13 cellular contexts compared by ENCODE assay signal in the genomic region with DNA sequence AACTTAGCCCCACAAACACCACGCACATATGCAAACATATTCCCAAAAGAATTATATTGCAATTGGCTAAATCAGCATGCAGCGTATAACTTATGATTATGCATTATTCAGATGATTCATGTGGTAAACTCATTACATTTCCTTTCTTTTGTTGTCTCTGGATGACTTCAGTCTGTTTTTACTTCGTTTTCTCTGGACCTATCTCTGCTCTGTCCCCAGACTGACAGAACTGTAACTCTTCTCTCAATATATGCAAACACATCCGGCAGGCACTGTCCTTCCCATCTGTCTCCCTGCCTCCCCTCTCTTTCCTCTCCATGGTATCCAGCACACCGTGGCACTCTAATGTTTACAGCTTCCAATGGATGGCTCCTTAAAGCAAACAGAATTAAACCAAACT. TPM values are rescaled to one million over a fixed set of nuclear protein-coding genes. Genes with fewer than 3 reads are reported as not detected.
DNase-seq lines count a peak whose midpoint lies in the region; ATAC-seq, FAIRE-seq and TF ChIP-seq lines count a peak whose summit lies in the region.
"Had no signal": no experiment of that assay in that cellular context is flagged by ENCODE, and none has a peak within 500 bp of the region (broad histone marks: within the 10 kb centered on the region; RNA-seq: fewer than 3 reads in every experiment).

No MANE protein-coding gene starts in this region.

- peak overlapping the region in 2 of 8 donors; percentile 1 to 10 for H3K4me3 Mint-ChIP-seq in CD4-positive, alpha-beta memory T cell
- H3K4me3 Mint-ChIP-seq in activated B cell treated with CpG ODN at 0.5 μM for 24 hours, result no peak overlapping the region

- peaks cover 4% of the 10 kb centered on the region in 2 donors for H3K36me3 Mint-ChIP-seq in CD4-positive, alpha-beta memory T cell
- peaks cover 3% of the 10 kb centered on the region for H3K36me3 Mint-ChIP-seq in activated B cell treated with CpG ODN at 0.5 μM for 24 hours (ENCODE audit: low read depth)

- no peaks in the 10 kb centered on the region for H3K27me3 Mint-ChIP-seq in CD4-positive, alpha-beta memory T cell
- H3K27me3 Mint-ChIP-seq in activated B cell treated with CpG ODN at 0.5 μM for 24 hours, result no peaks in the 10 kb centered on the region

- H3K27me3 ChIP-seq in CD4-positive, alpha-beta memory T cell (ENCODE audit: insufficient read depth, low read length), result no peaks in the 10 kb centered on the region
- H3K27me3 ChIP-seq: breast epithelium, upper lobe of right lung had no signal

- no peak for ATAC-seq in activated B cell treated with CpG ODN at 0.5 μM for 24 hours (ENCODE audit: low read depth)
- ATAC-seq in GM21423 (IDR thresholded peaks at IDR 0.05; ENCODE audit: unreplicated experiment), result no peak
- ATAC-seq: upper lobe of right lung had no signal

- WGBS in lower leg skin, 2 donors, result 60 to 80% methylated on average over 5 of the region's 5 CpGs

- no peaks in the 10 kb centered on the region for H3K9me3 ChIP-seq in CD4-positive, alpha-beta memory T cell (ENCODE audit: control insufficient read depth in 1 of 2, low read length in 2 of 2)
- H3K9me3 ChIP-seq: breast epithelium, upper lobe of right lung had no signal

- CTCF ChIA-PET in CD4-positive, alpha-beta memory T cell (lab: Charles Lee; ENCODE audit: partially characterized antibody), result interaction anchor here (1.6 kb wide), 1 partner anchor 20 kb away, joined by 3 read pairs; no protein-coding TSS in a partner anchor
- CTCF ChIA-PET in activated B cell treated with CpG ODN at 0.5 μM for 24 hours (lab: Charles Lee), result no interaction called here

- H3K27ac Mint-ChIP-seq in CD4-positive, alpha-beta memory T cell, result peak overlapping the region in 6 of 7 donors; percentile 58 to 85 (median 74)
- H3K27ac Mint-ChIP-seq in activated B cell treated with CpG ODN at 0.5 μM for 24 hours, result peak overlapping the region; percentile 10

- no peak for TF ChIP-seq POLR2A in lower leg skin (IDR thresholded peaks at IDR 0.05)

- H3K9me3 Mint-ChIP-seq in CD4-positive, alpha-beta memory T cell, result peaks cover 0 to 2% (median 0%) of the 10 kb centered on the region in 8 donors
- H3K9me3 Mint-ChIP-seq in activated B cell treated with CpG ODN at 0.5 μM for 24 hours, result no peaks in the 10 kb centered on the region

- peaks cover 34% of the 10 kb centered on the region for H3K4me1 ChIP-seq in CD4-positive, alpha-beta memory T cell (ENCODE audit: insufficient read depth, low read length)
- H3K4me1 ChIP-seq: breast epithelium, upper lobe of right lung had no signal

- H3K4me1 Mint-ChIP-seq in CD4-positive, alpha-beta memory T cell, result peaks cover 23 to 36% (median 27%) of the 10 kb centered on the region in 4 donors
- peaks cover 29% of the 10 kb centered on the region for H3K4me1 Mint-ChIP-seq in activated B cell treated with CpG ODN at 0.5 μM for 24 hours

- TF ChIP-seq CTCF in activated B cell treated with CpG ODN at 0.5 μM for 24 hours (IDR thresholded peaks at IDR 0.05) (no peak), lower leg skin (IDR thresholded peaks at IDR 0.05) (no peak)

- DNase-seq in NCI-H1694 treated with DMSO at 0.1 percent for 48 hours (lab: John Stamatoyannopoulos, UW), result peak; percentile 54
- no peak for DNase-seq in NCI-H1694 (lab: John Stamatoyannopoulos, UW)
- no peak for DNase-seq in CD4-positive, alpha-beta memory T cell
- DNase-seq in activated B cell treated with CpG ODN at 0.5 μM for 24 hours, result no peak
- DNase-seq in lower leg skin (ENCODE audit: low spot score in 2 of 2), result no peak
- DNase-seq in stimulated activated CD4-positive, alpha-beta T cell treated with anti-CD3 and anti-CD28 coated beads, Interleukin-4, amount 100 ng/mL, for 4 hours, result no peak
- DNase-seq: occipital lobe; stimulated activated CD4-positive, alpha-beta T cell treated with anti-CD3 and anti-CD28 coated beads, Interleukin-12 subunit alpha, Interleukin-12 subunit beta, amount 100 ng/mL, for 4 hours had no signal

- H3K36me3 ChIP-seq in CD4-positive, alpha-beta memory T cell (ENCODE audit: insufficient read depth, low read length), result no peaks in the 10 kb centered on the region
- H3K36me3 ChIP-seq: breast epithelium, upper lobe of right lung had no signal

- intact Hi-C loops in CD4-positive, alpha-beta memory T cell (cut with micrococcal nuclease), result no loop called here
- intact Hi-C loops in activated B cell treated with CpG ODN at 0.5 μM for 24 hours (cut with micrococcal nuclease) (no loop called here), lower leg skin (cut with DNase I; ENCODE audit: low total_unique reads) (no loop called here)

- FAIRE-seq in islet of Langerhans (lab: Jason Lieb, UNC), result peak; percentile 81
- FAIRE-seq: endometrium had no signal

- no peak overlapping the region for H3K27ac ChIP-seq in CD4-positive, alpha-beta memory T cell (ENCODE audit: low read depth, low read length)
- H3K27ac ChIP-seq: breast epithelium, upper lobe of right lung had no signal

- no peak overlapping the region for H3K4me3 ChIP-seq in CD4-positive, alpha-beta memory T cell (ENCODE audit: low read length in 2 of 2)
- H3K4me3 ChIP-seq in lower leg skin (ENCODE audit: low read depth, poor library complexity, severe bottlenecking), result no peak overlapping the region
- H3K4me3 ChIP-seq: breast epithelium, upper lobe of right lung had no signal

- POLR2A ChIA-PET in CD4-positive, alpha-beta memory T cell (lab: Charles Lee; ENCODE audit: partially characterized antibody), result interaction anchor here (0.9 to 1.2 kb wide), 2 partner anchors 19 to 50 kb away, joined by 3 to 4 read pairs; a partner anchor contains a TSS
- POLR2A ChIA-PET in activated B cell treated with CpG ODN at 0.5 μM for 24 hours (lab: Charles Lee), result no interaction called here

RNA-seq across cellular contexts. Expression of a gene that starts 6.1 kb away (rescaled TPM):
- total RNA-seq in CD4-positive, alpha-beta memory T cell, result 10 to 100 TPM; 75.3 to 78.6 TPM
- polyA plus RNA-seq in CD4-positive, alpha-beta memory T cell, result 10 to 100 TPM in 1 of 2 donors, 1 to 10 TPM in 1; 5.8 to 29.1 TPM
- total RNA-seq in activated B cell treated with CpG ODN at 0.5 μM for 24 hours (53.6 and 59.1 TPM in 2 replicates), lower leg skin (10 to 100 TPM; 22.6 to 33.6 (median 28.8) TPM)

RNA-seq across cellular contexts. Expression of a gene that starts 29.3 kb away (rescaled TPM):
- 10 to 100 TPM; 57.0 to 58.0 TPM for total RNA-seq in CD4-positive, alpha-beta memory T cell
- 100 to 1,000 TPM in 1 of 2 donors, 10 to 100 TPM in 1; 84.2 to 112 TPM for polyA plus RNA-seq in CD4-positive, alpha-beta memory T cell
- 62.0 and 62.6 TPM in 2 replicates for total RNA-seq in activated B cell treated with CpG ODN at 0.5 μM for 24 hours
- 10 to 100 TPM; 31.8 to 66.2 (median 47.7) TPM for total RNA-seq in lower leg skin

RNA-seq across cellular contexts. Expression of a gene that starts 50.2 kb away (rescaled TPM):
- 10 to 100 TPM; 45.4 to 47.5 TPM for total RNA-seq in CD4-positive, alpha-beta memory T cell
- 10 to 100 TPM; 15.6 to 20.5 TPM for polyA plus RNA-seq in CD4-positive, alpha-beta memory T cell
- total RNA-seq in activated B cell treated with CpG ODN at 0.5 μM for 24 hours (26.1 and 33.5 TPM in 2 replicates), lower leg skin (10 to 100 TPM; 32.2 to 52.1 (median 40.3) TPM)
